In the genomic region with DNA sequence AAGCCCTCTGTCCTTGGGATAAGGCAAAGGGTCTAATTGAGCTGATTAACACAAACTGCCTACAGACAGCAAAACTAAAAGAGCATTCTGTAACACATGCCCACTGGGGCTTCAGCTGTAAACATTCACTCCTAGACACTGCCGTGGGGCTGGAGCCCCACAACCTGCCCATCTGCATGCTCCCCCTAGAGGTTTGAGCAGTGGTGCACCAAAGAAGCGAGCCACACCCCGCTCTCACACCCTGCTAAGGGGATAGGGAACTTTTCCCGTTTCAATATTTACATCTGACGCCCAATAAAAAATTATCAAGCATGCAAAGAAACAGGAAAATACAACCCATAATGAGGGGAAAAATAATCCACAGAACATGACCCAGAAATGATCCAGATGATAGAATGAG, we compare ENCODE assay signal across 9 cellular contexts. TPM values are rescaled to one million over a fixed set of nuclear protein-coding genes. Genes with fewer than 3 reads are reported as not detected.
DNase-seq lines count a peak whose midpoint lies in the region; ATAC-seq and TF ChIP-seq lines count a peak whose summit lies in the region.
"Had no signal": no experiment of that assay in that cellular context is flagged by ENCODE, and none has a peak within 500 bp of the region (broad histone marks: within the 10 kb centered on the region; RNA-seq: fewer than 3 reads in every experiment).

No MANE protein-coding gene starts in this region.

- H3K4me3 Mint-ChIP-seq in endothelial cell (ENCODE audit: unreplicated experiment), result no peak overlapping the region

- no peak for ATAC-seq in HG02938 (IDR thresholded peaks at IDR 0.05; ENCODE audit: unreplicated experiment)
- no peak for ATAC-seq in aorta (ENCODE audit: low FRiP score)

- H3K4me1 ChIP-seq in A673 (ENCODE audit: insufficient read depth, low read length, poor library complexity, severe bottlenecking), result no peaks in the 10 kb centered on the region
- H3K4me1 ChIP-seq in OCI-LY3 (ENCODE audit: low read length), result peaks cover 7% of the 10 kb centered on the region
- no peaks in the 10 kb centered on the region for H3K4me1 ChIP-seq in aorta (ENCODE audit: control insufficient read depth in 1 of 2, insufficient read depth in 2 of 2, low read length in 2 of 2)
- no peaks in the 10 kb centered on the region for H3K4me1 ChIP-seq in ovary (ENCODE audit: insufficient read depth)

- peak overlapping the region; percentile 74 for H3K4me2 ChIP-seq in OCI-LY3 (ENCODE audit: low read length)

- H2AFZ ChIP-seq in OCI-LY3 (ENCODE audit: low read depth, low read length), result no peak overlapping the region; the same call in 1 of the 2 replicates

- DNase-seq in A673 (ENCODE audit: low spot score) (peak; percentile 33), Daoy (ENCODE audit: low read depth) (peak; percentile 7), endothelial cell (ENCODE audit: low spot score) (peak; percentile 12), glomerular visceral epithelial cell (ENCODE audit: extremely low spot score) (no peak), aorta (no peak), ovary (no peak)

- intact Hi-C loops in A673 (cut with micrococcal nuclease; ENCODE audit: unreplicated experiment) (no loop called here), aorta (cut with DNase I) (no loop called here), ovary (cut with DNase I) (no loop called here)

- no peak overlapping the region for H3K4me3 ChIP-seq in A673 (ENCODE audit: low read depth, low read length, poor library complexity, severe bottlenecking)
- H3K4me3 ChIP-seq in OCI-LY3 (ENCODE audit: low read length), result peak overlapping the region; percentile 49
- no peak overlapping the region for H3K4me3 ChIP-seq in aorta (ENCODE audit: low read length in 2 of 2)
- no peak overlapping the region for H3K4me3 ChIP-seq in ovary

- no peaks in the 10 kb centered on the region for H3K36me3 Mint-ChIP-seq in endothelial cell (ENCODE audit: low read depth, unreplicated experiment)
- H3K36me3 Mint-ChIP-seq: brain had no signal

- H3K79me2 ChIP-seq in OCI-LY3 (ENCODE audit: low read length), result no peaks in the 10 kb centered on the region

- H4K20me1 ChIP-seq in OCI-LY3 (ENCODE audit: insufficient read depth, low read length), result no peaks in the 10 kb centered on the region

- POLR2A ChIA-PET in A673 (lab: Charles Lee; ENCODE audit: low non-redundant PET), result no interaction called here

- H3K27me3 Mint-ChIP-seq in endothelial cell (ENCODE audit: unreplicated experiment), result no peaks in the 10 kb centered on the region

- TF ChIP-seq POLR2A in ovary (IDR thresholded peaks at IDR 0.05), result no peak

- BruUV-seq in A673 (replicated peaks; lab: Mats Ljungman, UMichigan), result no TSS peak

- WGBS in aorta, 2 donors, result 24 to 39% methylated on average over 5 of the region's 5 CpGs
- WGBS in ovary, 3 donors, result 29 to 37% (median 35%) methylated on average over 5 of the region's 5 CpGs

- H3K27ac Mint-ChIP-seq in endothelial cell (ENCODE audit: unreplicated experiment), result no peak overlapping the region

- TF ChIP-seq CTCF in A673 (conservative IDR thresholded peaks at IDR 0.05; ENCODE audit: low read depth, low read length) (peak; percentile 48), OCI-LY3 (IDR thresholded peaks at IDR 0.05; ENCODE audit: low read depth, low read length) (peak; percentile 50), endothelial cell (IDR thresholded peaks at IDR 0.05; ENCODE audit: unreplicated experiment) (no peak), ovary (IDR thresholded peaks at IDR 0.05) (no peak)

- no peak overlapping the region for H3K27ac ChIP-seq in A673 (ENCODE audit: low read depth, low read length, poor library complexity, severe bottlenecking)
- no peak overlapping the region for H3K27ac ChIP-seq in OCI-LY3 (ENCODE audit: low read length)
- H3K27ac ChIP-seq in aorta (ENCODE audit: low read depth in 1 of 2, low read length in 2 of 2), result no peak overlapping the region
- no peak overlapping the region for H3K27ac ChIP-seq in ovary

- H3K9me3 Mint-ChIP-seq in endothelial cell (ENCODE audit: unreplicated experiment), result no peaks in the 10 kb centered on the region

- H3K9me3 ChIP-seq in A673 (ENCODE audit: low read depth, low read length, poor library complexity, severe bottlenecking), result no peaks in the 10 kb centered on the region
- no peaks in the 10 kb centered on the region for H3K9me3 ChIP-seq in OCI-LY3 (ENCODE audit: insufficient read depth, low read length)
- no peaks in the 10 kb centered on the region for H3K9me3 ChIP-seq in aorta (ENCODE audit: control insufficient read depth, low read length)
- no peaks in the 10 kb centered on the region for H3K9me3 ChIP-seq in ovary

- H3K9ac ChIP-seq in OCI-LY3 (ENCODE audit: low read length), result no peak overlapping the region

- CTCF ChIA-PET in A673 (lab: Charles Lee), result interaction anchor here (1.2 kb wide), 1 partner anchor 35 kb away, joined by 6 read pairs; no protein-coding TSS in a partner anchor

- no peaks in the 10 kb centered on the region for H3K4me1 Mint-ChIP-seq in endothelial cell (ENCODE audit: unreplicated experiment)
- H3K4me1 Mint-ChIP-seq: brain had no signal

- no peaks in the 10 kb centered on the region for H3K36me3 ChIP-seq in A673 (ENCODE audit: insufficient read depth, low read length, poor library complexity, severe bottlenecking)
- H3K36me3 ChIP-seq in OCI-LY3 (replicated peaks; ENCODE audit: low read depth, low read length), result no peaks in the 10 kb centered on the region
- no peaks in the 10 kb centered on the region for H3K36me3 ChIP-seq in aorta (ENCODE audit: control insufficient read depth in 1 of 2, insufficient read depth in 2 of 2, low read length in 1 of 2)
- H3K36me3 ChIP-seq in ovary, result no peaks in the 10 kb centered on the region

- TF ChIP-seq EP300 in ovary (IDR thresholded peaks at IDR 0.05), result no peak

- H3K27me3 ChIP-seq in A673 (replicated peaks; ENCODE audit: insufficient read depth, low read depth, low read length, poor library complexity) (no peaks in the 10 kb centered on the region), OCI-LY3 (ENCODE audit: low read depth, low read length) (no peaks in the 10 kb centered on the region), aorta (ENCODE audit: control insufficient read depth in 1 of 2, insufficient read depth in 2 of 2, low read length in 1 of 2) (no peaks in the 10 kb centered on the region), ovary (no peaks in the 10 kb centered on the region)

RNA-seq across cellular contexts. Expression of a gene that starts 46.9 kb away (rescaled TPM):
- total RNA-seq in A673 (2021), result 126 and 132 TPM in 2 replicates
- 131 and 166 TPM in 2 replicates for total RNA-seq in Daoy (2014; rRNA removed; shearing (Covaris generic))
- total RNA-seq in endothelial cell (ENCODE audit: unreplicated experiment), result 81.1 TPM
- total RNA-seq in aorta, result 10 to 100 TPM; 51.0 to 64.2 TPM
- 10 to 100 TPM; 75.8 to 86.0 TPM for polyA plus RNA-seq in aorta
- 100 to 1,000 TPM in 1 of 7 donors, 10 to 100 TPM in 6; 46.0 to 127 (median 89.5) TPM for total RNA-seq in ovary
- 10 to 100 TPM; 48.5 to 85.1 TPM for polyA plus RNA-seq in ovary

RNA-seq across cellular contexts. Expression of a gene that starts 58.4 kb away (rescaled TPM):
- total RNA-seq in A673 (2021) (0.68 and 1.0 TPM in 2 replicates), endothelial cell (ENCODE audit: unreplicated experiment) (0.97 TPM), aorta (under 1 TPM; 0.48 to 0.58 TPM), ovary (10 to 100 TPM in 1 of 7 donors, 1 to 10 TPM in 6; 1.8 to 25.2 (median 2.6) TPM)
- total RNA-seq in Daoy (2014; rRNA removed; shearing (Covaris generic)), result 0.27 and 1.3 TPM in 2 replicates
- polyA plus RNA-seq in aorta (1 to 10 TPM in 1 of 2 donors, under 1 TPM in 1; 0.69 to 1.0 TPM), ovary (1 to 10 TPM; 2.1 to 2.8 TPM)

RNA-seq across cellular contexts. Expression of a gene that starts 58.6 kb away (rescaled TPM):
- total RNA-seq in A673 (2021) (225 and 230 TPM in 2 replicates), endothelial cell (ENCODE audit: unreplicated experiment) (55.6 TPM), aorta (10 to 100 TPM; 53.9 to 57.3 TPM), ovary (10 to 100 TPM; 21.8 to 72.4 (median 57.0) TPM)
- total RNA-seq in Daoy (2014; rRNA removed; shearing (Covaris generic)), result 27.3 and 31.3 TPM in 2 replicates
- polyA plus RNA-seq in aorta (1 to 10 TPM; 5.6 to 9.0 TPM), ovary (10 to 100 TPM; 12.7 to 65.1 TPM)

Comparison
In these comparisons a context has a peak if more than half of its experiments do, and no peak if none do; other contexts are left out.
1. DNase-seq: peak in A673 (single experiment), Daoy (single experiment) and endothelial cell (single experiment); none in glomerular visceral epithelial cell (single experiment), aorta (0 of 2) and ovary (0 of 5).
2. CTCF ChIP-seq: peak in A673 (single experiment) and OCI-LY3 (single experiment); none in endothelial cell (single experiment) and ovary (0 of 3).